In genomic region chr5:109016300-109016699, GRCh38 we compare ENCODE assay signal across 9 cellular contexts.
DNase-seq lines count a peak whose midpoint lies in the region; ATAC-seq, FAIRE-seq and TF ChIP-seq lines count a peak whose summit lies in the region.
"Had no signal": no experiment of that assay in that cellular context is flagged by ENCODE, and none has a peak within 500 bp of the region (broad histone marks: within the 10 kb centered on the region; RNA-seq: fewer than 3 reads in every experiment).

No MANE protein-coding gene starts in this region.

- TF ChIP-seq POLR2A in body of pancreas (IDR thresholded peaks at IDR 0.05): no peak

- TF ChIP-seq CTCF in body of pancreas (IDR thresholded peaks at IDR 0.05) (no peak), pancreas (IDR thresholded peaks at IDR 0.05) (no peak)

- H3K27ac ChIP-seq in body of pancreas (peak overlapping the region in 2 of 4 donors; percentile 5 to 54), pancreas (peak overlapping the region in 2 of 4 donors; percentile 6 to 9)
- H3K27ac ChIP-seq: esophagus muscularis mucosa had no signal

- WGBS in body of pancreas, 2 donors: 35 to 65% methylated on average over 1 of the region's 1 CpG
- 54 to 55% methylated on average over 1 of the region's 1 CpG for WGBS in pancreas, 2 donors

- H3K27me3 ChIP-seq in body of pancreas (no peaks in the 10 kb centered on the region), pancreas (no peaks in the 10 kb centered on the region)
- H3K27me3 ChIP-seq: esophagus muscularis mucosa had no signal

- H3K36me3 ChIP-seq in body of pancreas (replicated peaks in 1 of 2; ENCODE audit: insufficient read depth in 1 of 2, low read depth in 2 of 2) (no peaks in the 10 kb centered on the region), pancreas (no peaks in the 10 kb centered on the region)
- H3K36me3 ChIP-seq: esophagus muscularis mucosa had no signal

- no peak overlapping the region for H3K4me3 ChIP-seq in body of pancreas
- no peak overlapping the region for H3K4me3 ChIP-seq in pancreas
- H3K4me3 ChIP-seq: esophagus muscularis mucosa had no signal

- no peaks in the 10 kb centered on the region for H3K9me3 ChIP-seq in body of pancreas
- no peaks in the 10 kb centered on the region for H3K9me3 ChIP-seq in pancreas
- H3K9me3 ChIP-seq: esophagus muscularis mucosa had no signal

- DNase-seq in body of pancreas (no peak), pancreas (no peak), T-helper 9 cell (no peak)
- DNase-seq: stimulated activated CD4-positive, alpha-beta T cell treated with anti-CD3 and anti-CD28 coated beads, Interleukin-4, amount 100 ng/mL, for 1 hour had no signal

- peak; percentile 48 for ATAC-seq in GM19324 (IDR thresholded peaks at IDR 0.05; ENCODE audit: low FRiP score, unreplicated experiment)
- ATAC-seq in HG03159 (IDR thresholded peaks at IDR 0.05; ENCODE audit: unreplicated experiment): peak; percentile 67
- peak; percentile 85 for ATAC-seq in body of pancreas
- peak; percentile 43 to 84 (median 82) for ATAC-seq in pancreas
- ATAC-seq in esophagus mucosa: no peak
- ATAC-seq in GM18870 (IDR thresholded peaks at IDR 0.05; ENCODE audit: unreplicated experiment): no peak

- peak; percentile 5 for FAIRE-seq in pancreas (lab: Jason Lieb, UNC)

- intact Hi-C loops in body of pancreas (cut with DNase I): no loop called here
- intact Hi-C loops in pancreas (cut with DNase I): no loop called here

- H3K4me1 ChIP-seq in body of pancreas (peaks cover 16% of the 10 kb centered on the region), pancreas (peaks cover 9 to 20% (median 13%) of the 10 kb centered on the region in 3 donors)

Comparison
In these comparisons a context has a peak if more than half of its experiments do, and no peak if none do; other contexts are left out.
1. ATAC-seq: peak in GM19324 (single experiment), HG03159 (single experiment), body of pancreas (single experiment) and pancreas (4 of 4); none in esophagus mucosa (single experiment) and GM18870 (single experiment).